Comparison of ENCODE assay signal across 10 cellular contexts in genomic region chr14:66401447-66402095, GRCh38.
A peak's percentile ranks its signal among the peaks of the same experiment; 100 is the strongest.
DNase-seq lines count a peak whose midpoint lies in the region; ATAC-seq and TF ChIP-seq lines count a peak whose summit lies in the region.
"Had no signal": no experiment of that assay in that cellular context is flagged by ENCODE, and none has a peak within 500 bp of the region (broad histone marks: within the 10 kb centered on the region; RNA-seq: fewer than 3 reads in every experiment).

No MANE protein-coding gene starts in this region.

- ATAC-seq in HG02981 (IDR thresholded peaks at IDR 0.05; ENCODE audit: unreplicated experiment) (no peak), GM18861 (IDR thresholded peaks at IDR 0.05; ENCODE audit: unreplicated experiment) (no peak)

- in situ Hi-C loops in G401 (cut with HindIII; ENCODE audit: low sequenced_read_pairs) = no loop called here

- H2BK5ac ChIP-seq in neuronal stem cell (ENCODE audit: low read length) = no peak overlapping the region

- no peak overlapping the region for H3K9ac ChIP-seq in neuronal stem cell (ENCODE audit: low read depth, low read length, poor library complexity)

- no peak overlapping the region for H2BK12ac ChIP-seq in neuronal stem cell (ENCODE audit: low read length)

- H3K27ac Mint-ChIP-seq in mesothelial cell of epicardium = no peak overlapping the region
- H3K27ac Mint-ChIP-seq: activated B cell treated with CpG ODN at 0.5 μM for 24 hours had no signal

- DNase-seq in G401 (ENCODE audit: low spot score) (peak; percentile 85), NCI-H1694 treated with DMSO at 0.1 percent for 48 hours (lab: John Stamatoyannopoulos, UW) (peak; percentile 83), cerebellar cortex (ENCODE audit: low spot score) (peak; percentile 84), neuronal stem cell (ENCODE audit: low spot score) (no peak), mesothelial cell of epicardium (ENCODE audit: low spot score in 2 of 2, unreplicated experiment in 2 of 2) (no peak)
- no peak for DNase-seq in activated CD8-positive, alpha-beta memory T cell treated with anti-CD3 and anti-CD28 coated beads, Interleukin-2, amount 50 U/mL, for 4 hours
- DNase-seq: activated B cell treated with CpG ODN at 0.5 μM for 24 hours; effector CD8-positive, alpha-beta T cell had no signal

- TF ChIP-seq CTCF in mesothelial cell of epicardium (IDR thresholded peaks at IDR 0.05; ENCODE audit: unreplicated experiment) = no peak

- no peaks in the 10 kb centered on the region for H3K4me1 Mint-ChIP-seq in mesothelial cell of epicardium

- no peaks in the 10 kb centered on the region for H3K36me3 Mint-ChIP-seq in mesothelial cell of epicardium

- no peaks in the 10 kb centered on the region for H3K9me3 ChIP-seq in neuronal stem cell (replicated peaks in 1 of 2; ENCODE audit: control insufficient read depth in 2 of 2, insufficient read depth in 1 of 2, low read depth in 1 of 2, low read length in 2 of 2)

- no peak overlapping the region for H2AK5ac ChIP-seq in neuronal stem cell (ENCODE audit: low read depth, low read length)

- no peaks in the 10 kb centered on the region for H3K79me1 ChIP-seq in neuronal stem cell (ENCODE audit: low read depth, low read length)

- no CpG with 5 or more reads among the region's 1 CpG for WGBS in neuronal stem cell (ENCODE audit: extremely low coverage in 2 of 2, insufficient read length in 2 of 2, insufficient replicate concordance in 1 of 2), 2 donors

- no peak overlapping the region for H3K27ac ChIP-seq in neuronal stem cell (replicated peaks; ENCODE audit: low read length)

- no peak overlapping the region for H3K14ac ChIP-seq in neuronal stem cell (ENCODE audit: low read length)

- H3K9me3 Mint-ChIP-seq in mesothelial cell of epicardium = no peaks in the 10 kb centered on the region
- H3K9me3 Mint-ChIP-seq: activated B cell treated with CpG ODN at 0.5 μM for 24 hours had no signal

- H3K4me1 ChIP-seq in neuronal stem cell (ENCODE audit: control insufficient read depth in 2 of 2, insufficient read depth in 1 of 2, low read depth in 1 of 2, low read length in 2 of 2) = peaks cover 3 to 10% of the 10 kb centered on the region in 2 donors

- no peak overlapping the region for H4K91ac ChIP-seq in neuronal stem cell (ENCODE audit: low read depth, low read length, poor library complexity)

- H3K4ac ChIP-seq in neuronal stem cell (ENCODE audit: low read length) = no peak overlapping the region

- H3K4me3 Mint-ChIP-seq in mesothelial cell of epicardium = no peak overlapping the region
- H3K4me3 Mint-ChIP-seq: activated B cell treated with CpG ODN at 0.5 μM for 24 hours had no signal

- H2BK15ac ChIP-seq in neuronal stem cell (ENCODE audit: low read length) = no peak overlapping the region

- no peak overlapping the region for H3K4me2 ChIP-seq in neuronal stem cell (ENCODE audit: insufficient read depth, low read length, poor library complexity, severe bottlenecking)

- no peak overlapping the region for H4K8ac ChIP-seq in neuronal stem cell (ENCODE audit: low read depth, low read length)

- peak overlapping the region; percentile 8 for H2AFZ ChIP-seq in neuronal stem cell (ENCODE audit: low read length)

- H3K27me3 ChIP-seq in neuronal stem cell (ENCODE audit: control insufficient read depth in 3 of 3, insufficient read depth in 3 of 3, low read depth in 1 of 3, low read length in 3 of 3) = no peaks in the 10 kb centered on the region

- no peaks in the 10 kb centered on the region for H3K36me3 ChIP-seq in neuronal stem cell (replicated peaks in 1 of 2; ENCODE audit: control insufficient read depth in 2 of 2, insufficient read depth in 2 of 2, low read length in 2 of 2)

- H3K23ac ChIP-seq in neuronal stem cell (ENCODE audit: low read depth, low read length, poor library complexity) = no peak overlapping the region

- H3K4me3 ChIP-seq in neuronal stem cell (ENCODE audit: low read length in 2 of 2) = no peak overlapping the region

- peaks cover 12% of the 10 kb centered on the region for H3K27me3 Mint-ChIP-seq in mesothelial cell of epicardium (ENCODE audit: low read depth)
- H3K27me3 Mint-ChIP-seq: activated B cell treated with CpG ODN at 0.5 μM for 24 hours had no signal

- no peak overlapping the region for H2BK120ac ChIP-seq in neuronal stem cell (ENCODE audit: low read depth, low read length)

- H3K18ac ChIP-seq in neuronal stem cell (ENCODE audit: low read length) = no peak overlapping the region

Comparison
In these comparisons a context has a peak if more than half of its experiments do, and no peak if none do; other contexts are left out.
1. DNase-seq: peak in G401 (single experiment), NCI-H1694 treated with DMSO at 0.1 percent for 48 hours (single experiment) and cerebellar cortex (single experiment); none in neuronal stem cell (single experiment), mesothelial cell of epicardium (0 of 2) and activated CD8-positive, alpha-beta memory T cell treated with anti-CD3 and anti-CD28 coated beads, Interleukin-2, amount 50 U/mL, for 4 hours (single experiment).